ENCODE assay signal across 1 cellular context in the genomic region with DNA sequence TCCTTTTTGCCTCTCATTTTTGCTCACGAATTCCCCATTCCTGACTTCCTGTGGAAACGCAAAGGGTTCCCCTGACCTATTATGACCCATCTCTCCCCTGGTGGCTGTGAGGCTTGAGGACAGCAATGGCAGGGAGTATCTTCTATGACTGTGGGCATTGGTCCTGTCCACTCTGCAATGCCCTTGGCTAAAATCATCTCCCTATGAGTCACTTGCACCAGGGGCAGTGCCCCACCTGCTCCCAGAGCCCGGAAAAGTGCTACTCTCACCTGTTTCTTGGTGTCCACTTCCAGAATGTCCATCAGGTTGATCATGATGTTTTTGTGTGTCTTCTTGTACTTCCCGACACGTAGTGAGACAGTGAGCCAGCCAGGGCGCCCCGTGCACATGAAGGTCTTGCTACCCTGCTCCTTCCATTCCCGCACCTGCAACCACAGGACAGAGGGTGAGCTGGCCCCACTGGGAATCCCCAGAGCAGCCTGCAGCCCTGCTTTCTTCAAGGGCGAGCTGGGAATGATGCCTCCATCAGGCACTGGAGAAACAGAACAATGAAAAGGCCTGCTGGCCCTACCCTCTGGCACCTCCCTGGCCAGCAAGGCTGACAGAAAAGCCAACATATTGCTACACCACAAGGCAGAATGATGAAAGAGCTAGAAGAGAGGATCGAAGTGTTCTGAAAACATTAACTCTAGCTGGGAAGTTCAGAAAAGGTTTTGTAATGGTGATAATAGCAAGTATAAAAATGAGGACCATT.
TF ChIP-seq lines count a peak whose summit lies in the region.

No MANE protein-coding gene starts in this region.

TF ChIP-seq in HepG2, 621 proteins besides CTCF, POLR2A, EP300 and RAD21 (continued from another document and continues in another):
- TF ChIP-seq, protein P1, sequence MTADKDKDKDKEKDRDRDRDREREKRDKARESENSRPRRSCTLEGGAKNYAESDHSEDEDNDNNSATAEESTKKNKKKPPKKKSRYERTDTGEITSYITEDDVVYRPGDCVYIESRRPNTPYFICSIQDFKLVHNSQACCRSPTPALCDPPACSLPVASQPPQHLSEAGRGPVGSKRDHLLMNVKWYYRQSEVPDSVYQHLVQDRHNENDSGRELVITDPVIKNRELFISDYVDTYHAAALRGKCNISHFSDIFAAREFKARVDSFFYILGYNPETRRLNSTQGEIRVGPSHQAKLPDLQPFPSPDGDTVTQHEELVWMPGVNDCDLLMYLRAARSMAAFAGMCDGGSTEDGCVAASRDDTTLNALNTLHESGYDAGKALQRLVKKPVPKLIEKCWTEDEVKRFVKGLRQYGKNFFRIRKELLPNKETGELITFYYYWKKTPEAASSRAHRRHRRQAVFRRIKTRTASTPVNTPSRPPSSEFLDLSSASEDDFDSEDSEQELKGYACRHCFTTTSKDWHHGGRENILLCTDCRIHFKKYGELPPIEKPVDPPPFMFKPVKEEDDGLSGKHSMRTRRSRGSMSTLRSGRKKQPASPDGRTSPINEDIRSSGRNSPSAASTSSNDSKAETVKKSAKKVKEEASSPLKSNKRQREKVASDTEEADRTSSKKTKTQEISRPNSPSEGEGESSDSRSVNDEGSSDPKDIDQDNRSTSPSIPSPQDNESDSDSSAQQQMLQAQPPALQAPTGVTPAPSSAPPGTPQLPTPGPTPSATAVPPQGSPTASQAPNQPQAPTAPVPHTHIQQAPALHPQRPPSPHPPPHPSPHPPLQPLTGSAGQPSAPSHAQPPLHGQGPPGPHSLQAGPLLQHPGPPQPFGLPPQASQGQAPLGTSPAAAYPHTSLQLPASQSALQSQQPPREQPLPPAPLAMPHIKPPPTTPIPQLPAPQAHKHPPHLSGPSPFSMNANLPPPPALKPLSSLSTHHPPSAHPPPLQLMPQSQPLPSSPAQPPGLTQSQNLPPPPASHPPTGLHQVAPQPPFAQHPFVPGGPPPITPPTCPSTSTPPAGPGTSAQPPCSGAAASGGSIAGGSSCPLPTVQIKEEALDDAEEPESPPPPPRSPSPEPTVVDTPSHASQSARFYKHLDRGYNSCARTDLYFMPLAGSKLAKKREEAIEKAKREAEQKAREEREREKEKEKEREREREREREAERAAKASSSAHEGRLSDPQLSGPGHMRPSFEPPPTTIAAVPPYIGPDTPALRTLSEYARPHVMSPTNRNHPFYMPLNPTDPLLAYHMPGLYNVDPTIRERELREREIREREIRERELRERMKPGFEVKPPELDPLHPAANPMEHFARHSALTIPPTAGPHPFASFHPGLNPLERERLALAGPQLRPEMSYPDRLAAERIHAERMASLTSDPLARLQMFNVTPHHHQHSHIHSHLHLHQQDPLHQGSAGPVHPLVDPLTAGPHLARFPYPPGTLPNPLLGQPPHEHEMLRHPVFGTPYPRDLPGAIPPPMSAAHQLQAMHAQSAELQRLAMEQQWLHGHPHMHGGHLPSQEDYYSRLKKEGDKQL (CRISPR knock-in tag; IDR thresholded peaks at IDR 0.05; ENCODE audit: low read depth): 0 out of 2 replicates have a peak, but pooled peaks have one; percentile 8
- TF ChIP-seq, protein P2, sequence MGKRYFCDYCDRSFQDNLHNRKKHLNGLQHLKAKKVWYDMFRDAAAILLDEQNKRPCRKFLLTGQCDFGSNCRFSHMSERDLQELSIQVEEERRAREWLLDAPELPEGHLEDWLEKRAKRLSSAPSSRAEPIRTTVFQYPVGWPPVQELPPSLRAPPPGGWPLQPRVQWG (CRISPR knock-in tag; IDR thresholded peaks at IDR 0.05; ENCODE audit: borderline replicate concordance, low read depth): no peak
- no peak for TF ChIP-seq CBX5 (CRISPR knock-in tag; IDR thresholded peaks at IDR 0.05; ENCODE audit: borderline replicate concordance)
- no peak for TF ChIP-seq PCBP2 (optimal IDR thresholded peaks at IDR 0.05; ENCODE audit: low read depth, low read length, poor library complexity, severe bottlenecking)
- TF ChIP-seq NAIF1 (CRISPR knock-in tag; IDR thresholded peaks at IDR 0.05; ENCODE audit: borderline replicate concordance): no peak
- peak; percentile 35; the same call in 1 of the 2 replicates for TF ChIP-seq FOXO1 (CRISPR knock-in tag; IDR thresholded peaks at IDR 0.05)
- TF ChIP-seq, protein P3, sequence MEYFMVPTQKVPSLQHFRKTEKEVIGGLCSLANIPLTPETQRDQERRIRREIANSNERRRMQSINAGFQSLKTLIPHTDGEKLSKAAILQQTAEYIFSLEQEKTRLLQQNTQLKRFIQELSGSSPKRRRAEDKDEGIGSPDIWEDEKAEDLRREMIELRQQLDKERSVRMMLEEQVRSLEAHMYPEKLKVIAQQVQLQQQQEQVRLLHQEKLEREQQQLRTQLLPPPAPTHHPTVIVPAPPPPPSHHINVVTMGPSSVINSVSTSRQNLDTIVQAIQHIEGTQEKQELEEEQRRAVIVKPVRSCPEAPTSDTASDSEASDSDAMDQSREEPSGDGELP (IDR thresholded peaks at IDR 0.05; ENCODE audit: borderline replicate concordance, low read depth): peak; percentile 20; the same call in 1 of the 2 replicates
- no peak; the same call in 1 of the 2 replicates for TF ChIP-seq SALL2 (CRISPR knock-in tag; IDR thresholded peaks at IDR 0.05)
- TF ChIP-seq ZNF572 (CRISPR knock-in tag; IDR thresholded peaks at IDR 0.05): no peak
- no peak for TF ChIP-seq ZNF550 (CRISPR knock-in tag; IDR thresholded peaks at IDR 0.05; ENCODE audit: borderline replicate concordance)
- TF ChIP-seq MED1 (CRISPR knock-in tag; IDR thresholded peaks at IDR 0.05): peak; percentile 35
- TF ChIP-seq FIP1L1 (IDR thresholded peaks at IDR 0.05; ENCODE audit: borderline replicate concordance, insufficient read depth, low read depth, low read length): no peak
- TF ChIP-seq, protein P4, sequence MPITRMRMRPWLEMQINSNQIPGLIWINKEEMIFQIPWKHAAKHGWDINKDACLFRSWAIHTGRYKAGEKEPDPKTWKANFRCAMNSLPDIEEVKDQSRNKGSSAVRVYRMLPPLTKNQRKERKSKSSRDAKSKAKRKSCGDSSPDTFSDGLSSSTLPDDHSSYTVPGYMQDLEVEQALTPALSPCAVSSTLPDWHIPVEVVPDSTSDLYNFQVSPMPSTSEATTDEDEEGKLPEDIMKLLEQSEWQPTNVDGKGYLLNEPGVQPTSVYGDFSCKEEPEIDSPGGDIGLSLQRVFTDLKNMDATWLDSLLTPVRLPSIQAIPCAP (CRISPR knock-in tag; IDR thresholded peaks at IDR 0.05; ENCODE audit: low read depth): no peak
- TF ChIP-seq ZSCAN22 (CRISPR knock-in tag; IDR thresholded peaks at IDR 0.05): no peak
- TF ChIP-seq ZMYM4 (CRISPR knock-in tag; IDR thresholded peaks at IDR 0.05): no peak
- no peak for TF ChIP-seq ZNF569 (CRISPR knock-in tag; IDR thresholded peaks at IDR 0.05; ENCODE audit: borderline replicate concordance)
- TF ChIP-seq, protein P5, sequence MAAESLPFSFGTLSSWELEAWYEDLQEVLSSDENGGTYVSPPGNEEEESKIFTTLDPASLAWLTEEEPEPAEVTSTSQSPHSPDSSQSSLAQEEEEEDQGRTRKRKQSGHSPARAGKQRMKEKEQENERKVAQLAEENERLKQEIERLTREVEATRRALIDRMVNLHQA (CRISPR knock-in tag; IDR thresholded peaks at IDR 0.05): no peak
- TF ChIP-seq, protein P6, sequence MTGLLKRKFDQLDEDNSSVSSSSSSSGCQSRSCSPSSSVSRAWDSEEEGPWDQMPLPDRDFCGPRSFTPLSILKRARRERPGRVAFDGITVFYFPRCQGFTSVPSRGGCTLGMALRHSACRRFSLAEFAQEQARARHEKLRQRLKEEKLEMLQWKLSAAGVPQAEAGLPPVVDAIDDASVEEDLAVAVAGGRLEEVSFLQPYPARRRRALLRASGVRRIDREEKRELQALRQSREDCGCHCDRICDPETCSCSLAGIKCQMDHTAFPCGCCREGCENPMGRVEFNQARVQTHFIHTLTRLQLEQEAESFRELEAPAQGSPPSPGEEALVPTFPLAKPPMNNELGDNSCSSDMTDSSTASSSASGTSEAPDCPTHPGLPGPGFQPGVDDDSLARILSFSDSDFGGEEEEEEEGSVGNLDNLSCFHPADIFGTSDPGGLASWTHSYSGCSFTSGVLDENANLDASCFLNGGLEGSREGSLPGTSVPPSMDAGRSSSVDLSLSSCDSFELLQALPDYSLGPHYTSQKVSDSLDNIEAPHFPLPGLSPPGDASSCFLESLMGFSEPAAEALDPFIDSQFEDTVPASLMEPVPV (CRISPR knock-in tag; IDR thresholded peaks at IDR 0.05): no peak
- no peak for TF ChIP-seq RFXAP (CRISPR knock-in tag; IDR thresholded peaks at IDR 0.05; ENCODE audit: borderline replicate concordance)
- no peak for TF ChIP-seq MEIS2 (CRISPR knock-in tag; IDR thresholded peaks at IDR 0.05)
- no peak for TF ChIP-seq POLR2AphosphoS5 (IDR thresholded peaks at IDR 0.05; ENCODE audit: low read depth, low read length)
- TF ChIP-seq KAT2B (IDR thresholded peaks at IDR 0.05; ENCODE audit: borderline replicate concordance, low read depth, low read length): no peak
- TF ChIP-seq REXO4 (CRISPR knock-in tag; IDR thresholded peaks at IDR 0.05; ENCODE audit: borderline replicate concordance): no peak
- no peak for TF ChIP-seq U2AF2 (IDR thresholded peaks at IDR 0.05; ENCODE audit: low read depth, low read length)
- TF ChIP-seq SAFB2 (CRISPR knock-in tag; IDR thresholded peaks at IDR 0.05; ENCODE audit: borderline replicate concordance, low read depth): no peak
- no peak for TF ChIP-seq SOX6 (IDR thresholded peaks at IDR 0.05)
- TF ChIP-seq SOX6 (CRISPR knock-in tag; IDR thresholded peaks at IDR 0.05): peak; percentile 88
- no peak for TF ChIP-seq ZBTB20 (CRISPR knock-in tag; IDR thresholded peaks at IDR 0.05; ENCODE audit: borderline replicate concordance, low read depth)
- TF ChIP-seq KDM5A (IDR thresholded peaks at IDR 0.05; ENCODE audit: borderline replicate concordance, low read length): no peak
- TF ChIP-seq ZNF138 (CRISPR knock-in tag; IDR thresholded peaks at IDR 0.05; ENCODE audit: low read depth): no peak
- TF ChIP-seq, protein P7, sequence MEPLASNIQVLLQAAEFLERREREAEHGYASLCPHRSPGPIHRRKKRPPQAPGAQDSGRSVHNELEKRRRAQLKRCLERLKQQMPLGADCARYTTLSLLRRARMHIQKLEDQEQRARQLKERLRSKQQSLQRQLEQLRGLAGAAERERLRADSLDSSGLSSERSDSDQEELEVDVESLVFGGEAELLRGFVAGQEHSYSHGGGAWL (CRISPR knock-in tag; IDR thresholded peaks at IDR 0.05): no peak
- no peak for TF ChIP-seq CENPT (CRISPR knock-in tag; IDR thresholded peaks at IDR 0.05; ENCODE audit: low read depth)
- 0 out of 2 replicates have a peak, but pooled peaks have one; percentile 11 for TF ChIP-seq ZNF792 (CRISPR knock-in tag; IDR thresholded peaks at IDR 0.05)
- TF ChIP-seq JUND (CRISPR knock-in tag; IDR thresholded peaks at IDR 0.05): no peak
- TF ChIP-seq, protein P8, sequence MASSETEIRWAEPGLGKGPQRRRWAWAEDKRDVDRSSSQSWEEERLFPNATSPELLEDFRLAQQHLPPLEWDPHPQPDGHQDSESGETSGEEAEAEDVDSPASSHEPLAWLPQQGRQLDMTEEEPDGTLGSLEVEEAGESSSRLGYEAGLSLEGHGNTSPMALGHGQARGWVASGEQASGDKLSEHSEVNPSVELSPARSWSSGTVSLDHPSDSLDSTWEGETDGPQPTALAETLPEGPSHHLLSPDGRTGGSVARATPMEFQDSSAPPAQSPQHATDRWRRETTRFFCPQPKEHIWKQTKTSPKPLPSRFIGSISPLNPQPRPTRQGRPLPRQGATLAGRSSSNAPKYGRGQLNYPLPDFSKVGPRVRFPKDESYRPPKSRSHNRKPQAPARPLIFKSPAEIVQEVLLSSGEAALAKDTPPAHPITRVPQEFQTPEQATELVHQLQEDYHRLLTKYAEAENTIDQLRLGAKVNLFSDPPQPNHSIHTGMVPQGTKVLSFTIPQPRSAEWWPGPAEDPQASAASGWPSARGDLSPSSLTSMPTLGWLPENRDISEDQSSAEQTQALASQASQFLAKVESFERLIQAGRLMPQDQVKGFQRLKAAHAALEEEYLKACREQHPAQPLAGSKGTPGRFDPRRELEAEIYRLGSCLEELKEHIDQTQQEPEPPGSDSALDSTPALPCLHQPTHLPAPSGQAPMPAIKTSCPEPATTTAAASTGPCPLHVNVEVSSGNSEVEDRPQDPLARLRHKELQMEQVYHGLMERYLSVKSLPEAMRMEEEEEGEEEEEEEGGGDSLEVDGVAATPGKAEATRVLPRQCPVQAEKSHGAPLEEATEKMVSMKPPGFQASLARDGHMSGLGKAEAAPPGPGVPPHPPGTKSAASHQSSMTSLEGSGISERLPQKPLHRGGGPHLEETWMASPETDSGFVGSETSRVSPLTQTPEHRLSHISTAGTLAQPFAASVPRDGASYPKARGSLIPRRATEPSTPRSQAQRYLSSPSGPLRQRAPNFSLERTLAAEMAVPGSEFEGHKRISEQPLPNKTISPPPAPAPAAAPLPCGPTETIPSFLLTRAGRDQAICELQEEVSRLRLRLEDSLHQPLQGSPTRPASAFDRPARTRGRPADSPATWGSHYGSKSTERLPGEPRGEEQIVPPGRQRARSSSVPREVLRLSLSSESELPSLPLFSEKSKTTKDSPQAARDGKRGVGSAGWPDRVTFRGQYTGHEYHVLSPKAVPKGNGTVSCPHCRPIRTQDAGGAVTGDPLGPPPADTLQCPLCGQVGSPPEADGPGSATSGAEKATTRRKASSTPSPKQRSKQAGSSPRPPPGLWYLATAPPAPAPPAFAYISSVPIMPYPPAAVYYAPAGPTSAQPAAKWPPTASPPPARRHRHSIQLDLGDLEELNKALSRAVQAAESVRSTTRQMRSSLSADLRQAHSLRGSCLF (CRISPR knock-in tag; IDR thresholded peaks at IDR 0.05; ENCODE audit: borderline replicate concordance): no peak
- TF ChIP-seq, protein P9, sequence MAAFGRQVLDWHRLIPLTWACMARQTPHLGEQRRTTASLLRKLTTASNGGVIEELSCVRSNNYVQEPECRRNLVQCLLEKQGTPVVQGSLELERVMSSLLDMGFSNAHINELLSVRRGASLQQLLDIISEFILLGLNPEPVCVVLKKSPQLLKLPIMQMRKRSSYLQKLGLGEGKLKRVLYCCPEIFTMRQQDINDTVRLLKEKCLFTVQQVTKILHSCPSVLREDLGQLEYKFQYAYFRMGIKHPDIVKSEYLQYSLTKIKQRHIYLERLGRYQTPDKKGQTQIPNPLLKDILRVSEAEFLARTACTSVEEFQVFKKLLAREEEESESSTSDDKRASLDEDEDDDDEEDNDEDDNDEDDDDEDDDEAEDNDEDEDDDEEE (CRISPR knock-in tag; IDR thresholded peaks at IDR 0.05): no peak
- peak; percentile 99 for TF ChIP-seq CEBPG (CRISPR knock-in tag; IDR thresholded peaks at IDR 0.05)
- TF ChIP-seq, protein P10, sequence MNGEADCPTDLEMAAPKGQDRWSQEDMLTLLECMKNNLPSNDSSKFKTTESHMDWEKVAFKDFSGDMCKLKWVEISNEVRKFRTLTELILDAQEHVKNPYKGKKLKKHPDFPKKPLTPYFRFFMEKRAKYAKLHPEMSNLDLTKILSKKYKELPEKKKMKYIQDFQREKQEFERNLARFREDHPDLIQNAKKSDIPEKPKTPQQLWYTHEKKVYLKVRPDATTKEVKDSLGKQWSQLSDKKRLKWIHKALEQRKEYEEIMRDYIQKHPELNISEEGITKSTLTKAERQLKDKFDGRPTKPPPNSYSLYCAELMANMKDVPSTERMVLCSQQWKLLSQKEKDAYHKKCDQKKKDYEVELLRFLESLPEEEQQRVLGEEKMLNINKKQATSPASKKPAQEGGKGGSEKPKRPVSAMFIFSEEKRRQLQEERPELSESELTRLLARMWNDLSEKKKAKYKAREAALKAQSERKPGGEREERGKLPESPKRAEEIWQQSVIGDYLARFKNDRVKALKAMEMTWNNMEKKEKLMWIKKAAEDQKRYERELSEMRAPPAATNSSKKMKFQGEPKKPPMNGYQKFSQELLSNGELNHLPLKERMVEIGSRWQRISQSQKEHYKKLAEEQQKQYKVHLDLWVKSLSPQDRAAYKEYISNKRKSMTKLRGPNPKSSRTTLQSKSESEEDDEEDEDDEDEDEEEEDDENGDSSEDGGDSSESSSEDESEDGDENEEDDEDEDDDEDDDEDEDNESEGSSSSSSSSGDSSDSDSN (CRISPR knock-in tag; IDR thresholded peaks at IDR 0.05): 0 out of 2 replicates have a peak, but pooled peaks have one; percentile 29
- TF ChIP-seq ZNF232 (CRISPR knock-in tag; IDR thresholded peaks at IDR 0.05; ENCODE audit: borderline replicate concordance): no peak
